Comparison of ENCODE assay signal across 17 cellular contexts in the genomic region with DNA sequence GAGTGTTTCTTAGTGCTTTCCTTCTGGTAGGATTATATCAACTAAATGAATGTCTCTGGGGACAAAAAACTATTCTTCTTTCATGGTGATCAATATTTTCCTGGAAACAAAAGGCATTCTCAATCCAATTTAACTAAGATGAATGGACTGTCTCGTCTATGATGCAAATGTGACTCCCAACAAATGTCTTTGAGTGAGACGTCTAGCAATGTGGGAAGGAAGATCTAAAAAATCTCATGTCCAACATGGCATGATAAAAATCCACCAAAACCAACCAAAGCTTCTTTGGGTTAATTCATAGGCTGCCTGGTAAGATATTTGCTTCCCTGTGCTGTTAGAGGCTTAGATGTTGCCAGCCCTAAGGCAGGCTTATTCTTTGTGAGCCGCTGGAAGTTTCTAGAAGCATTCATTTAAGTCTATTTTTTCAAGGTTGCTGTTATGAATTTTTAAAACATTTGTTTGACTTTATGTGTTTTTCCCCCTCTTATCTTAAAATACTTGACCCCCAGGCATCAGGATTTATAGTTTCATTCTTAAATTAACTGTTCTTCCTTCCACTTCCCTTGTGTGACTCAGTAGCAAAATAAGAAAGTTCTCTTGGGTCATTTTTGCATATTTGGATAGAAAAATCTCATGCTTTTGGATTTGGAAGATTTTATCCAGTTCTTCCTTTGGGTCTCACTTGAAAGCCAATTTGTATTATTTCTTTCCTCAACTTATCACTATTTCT.
DNase-seq lines count a peak whose midpoint lies in the region; TF ChIP-seq lines count a peak whose summit lies in the region.
"Had no signal": no experiment of that assay in that cellular context is flagged by ENCODE, and none has a peak within 500 bp of the region (broad histone marks: within the 10 kb centered on the region; RNA-seq: fewer than 3 reads in every experiment).

No MANE protein-coding gene starts in this region.

- no peak overlapping the region for H3K4me3 ChIP-seq in GM23248
- no peak overlapping the region for H3K4me3 ChIP-seq in SJSA1
- no peak overlapping the region for H3K4me3 ChIP-seq in skeletal muscle satellite cell (ENCODE audit: low read length)
- H3K4me3 ChIP-seq in esophagus squamous epithelium = no peak overlapping the region
- H3K4me3 ChIP-seq: GM23338 had no signal

- H3K27me3 ChIP-seq in GM23248 (replicated peaks; ENCODE audit: insufficient read depth) (no peaks in the 10 kb centered on the region), SJSA1 (replicated peaks) (no peaks in the 10 kb centered on the region), skeletal muscle satellite cell (ENCODE audit: control insufficient read depth, insufficient read depth, low read length) (no peaks in the 10 kb centered on the region), esophagus squamous epithelium (no peaks in the 10 kb centered on the region)

- H3K36me3 ChIP-seq in GM23248 (ENCODE audit: low read depth) (peaks cover 50% of the 10 kb centered on the region), SJSA1 (peaks cover 22% of the 10 kb centered on the region), skeletal muscle satellite cell (ENCODE audit: insufficient read depth, low read length) (peaks cover 68% of the 10 kb centered on the region), esophagus squamous epithelium (peaks cover 0 to 27% (median 0%) of the 10 kb centered on the region in 3 donors)

- H3K9me2 ChIP-seq in GM23248 (ENCODE audit: insufficient read depth) = no peaks in the 10 kb centered on the region

- H4K20me1 ChIP-seq in GM23248 (ENCODE audit: insufficient read depth) = no peaks in the 10 kb centered on the region

- TF ChIP-seq POLR2A in esophagus squamous epithelium (IDR thresholded peaks at IDR 0.05) = no peak

- no peaks in the 10 kb centered on the region for H3K79me2 ChIP-seq in GM23248 (ENCODE audit: insufficient read depth)

- H3K4me1 ChIP-seq in GM23248 (ENCODE audit: insufficient read depth) (peaks cover 23% of the 10 kb centered on the region), SJSA1 (replicated peaks) (peaks cover 40% of the 10 kb centered on the region), skeletal muscle satellite cell (ENCODE audit: control insufficient read depth, insufficient read depth, low read length) (peaks cover 34% of the 10 kb centered on the region), esophagus squamous epithelium (no peaks in the 10 kb centered on the region)

- TF ChIP-seq CTCF in esophagus squamous epithelium (IDR thresholded peaks at IDR 0.05) = no peak

- peak; percentile 20 for DNase-seq in GM23248
- DNase-seq in SJSA1 (ENCODE audit: low read depth in 1 of 2, low spot score in 2 of 2) = peak in 1 of 2 experiments; percentile 52
- peak; percentile 59 for DNase-seq in foreskin melanocyte
- no peak for DNase-seq in NCI-H1436 (lab: John Stamatoyannopoulos, UW)
- no peak for DNase-seq in stimulated activated CD8-positive, alpha-beta memory T cell treated with anti-CD3 and anti-CD28 coated beads, Interleukin-4, amount 100 ng/mL, for 48 hours
- no peak for DNase-seq in NCI-H345 (lab: John Stamatoyannopoulos, UW)
- DNase-seq in esophagus squamous epithelium (lab: John Stamatoyannopoulos, UW) = no peak
- DNase-seq: CD8-positive, alpha-beta T cell; MM.1S; NCI-H1105; NCI-H187 treated with DMSO at 0.1 percent for 48 hours; NCI-H446 treated with DMSO at 0.1 percent for 48 hours; NCI-H748 treated with DMSO at 0.1 percent for 48 hours; SHP77 had no signal

- intact Hi-C loops in esophagus squamous epithelium (cut with DNase I) = no loop called here

- H3K27ac ChIP-seq in GM23248 (peak overlapping the region; percentile 15), SJSA1 (peak overlapping the region; percentile 75), esophagus squamous epithelium (no peak overlapping the region)
- H3K27ac ChIP-seq: KMS-11 had no signal

- no peak overlapping the region for H2AFZ ChIP-seq in GM23248
- H2AFZ ChIP-seq: GM23338 had no signal

- in situ Hi-C loops in GM23248 (cut with MboI) = no loop called here

- no peak overlapping the region for H3K9ac ChIP-seq in GM23248
- H3K9ac ChIP-seq in skeletal muscle satellite cell (ENCODE audit: low read depth, low read length) = peak overlapping the region; percentile 31
- H3K9ac ChIP-seq: KMS-11 had no signal

- 36 to 40% methylated on average over 3 of the region's 3 CpGs for WGBS in GM23248 (ENCODE audit: low coverage in 1 of 2, low lambda C conversion rate in 2 of 2, missing lambda C conversion rate in 2 of 2), 2 experiments
- WGBS in esophagus squamous epithelium, 2 donors = 43 to 53% methylated on average over 3 of the region's 3 CpGs

- peaks cover 75% of the 10 kb centered on the region for H3F3A ChIP-seq in GM23248 (ENCODE audit: insufficient read depth)

- H3K9me3 ChIP-seq in GM23248 (ENCODE audit: low read depth) = no peaks in the 10 kb centered on the region
- no peaks in the 10 kb centered on the region for H3K9me3 ChIP-seq in SJSA1 (replicated peaks)
- H3K9me3 ChIP-seq in skeletal muscle satellite cell (replicated peaks; ENCODE audit: low read length) = no peaks in the 10 kb centered on the region
- H3K9me3 ChIP-seq in esophagus squamous epithelium = no peaks in the 10 kb centered on the region

- peak overlapping the region; percentile 14 for H3K4me2 ChIP-seq in GM23248 (ENCODE audit: unreplicated experiment)
- peak overlapping the region; percentile 5 for H3K4me2 ChIP-seq in skeletal muscle satellite cell (ENCODE audit: low read length)
- H3K4me2 ChIP-seq: GM23338, KMS-11 had no signal

Comparison
In these comparisons a context has a peak if more than half of its experiments do, and no peak if none do; other contexts are left out.
1. DNase-seq: peak in GM23248 (single experiment) and foreskin melanocyte (single experiment); none in NCI-H1436 (single experiment), stimulated activated CD8-positive, alpha-beta memory T cell treated with anti-CD3 and anti-CD28 coated beads, Interleukin-4, amount 100 ng/mL, for 48 hours (single experiment), NCI-H345 (single experiment) and esophagus squamous epithelium (single experiment).
2. H3K27ac ChIP-seq: peak in GM23248 (single experiment) and SJSA1 (single experiment); none in esophagus squamous epithelium (0 of 4).